Comparison of ENCODE assay signal across 9 cellular contexts in genomic region chr9:4640027-4640426, GRCh38. TPM values are rescaled to one million over a fixed set of nuclear protein-coding genes. Genes with fewer than 3 reads are reported as not detected.
DNase-seq lines count a peak whose midpoint lies in the region; ATAC-seq and TF ChIP-seq lines count a peak whose summit lies in the region.
"Had no signal": no experiment of that assay in that cellular context is flagged by ENCODE, and none has a peak within 500 bp of the region (broad histone marks: within the 10 kb centered on the region; RNA-seq: fewer than 3 reads in every experiment).

No MANE protein-coding gene starts in this region.

- DNase-seq in DMS 273 (lab: John Stamatoyannopoulos, UW; ENCODE audit: unreplicated experiment), result peak; percentile 65
- DNase-seq in DMS 273 treated with DMSO at 0.1 percent for 48 hours (lab: John Stamatoyannopoulos, UW), result no peak
- DNase-seq in NCI-H1092 treated with DMSO at 0.1 percent for 48 hours (lab: John Stamatoyannopoulos, UW), result peak; percentile 56
- DNase-seq in activated CD8-positive, alpha-beta T cell treated with anti-CD3 and anti-CD28 coated beads for 36 hours, result peak; percentile 77
- peak; percentile 42 for DNase-seq in glomerular visceral epithelial cell (ENCODE audit: extremely low spot score)
- DNase-seq in transverse colon, result peak; percentile 14
- no peak for DNase-seq in stimulated activated effector memory CD8-positive, alpha-beta T cell treated with anti-CD3 and anti-CD28 coated beads, Interleukin-12 subunit alpha, Interleukin-12 subunit beta, amount 100 ng/mL, for 72 hours (ENCODE audit: low spot score in 2 of 2)
- DNase-seq: naive B cell had no signal

- CTCF ChIA-PET in activated CD8-positive, alpha-beta T cell treated with anti-CD3 and anti-CD28 coated beads for 36 hours (lab: Charles Lee), result interaction anchor here (0.7 to 2.5 kb wide), 26 partner anchors 9 to 334 kb away, joined by 3 to 21 read pairs (median 5); partner anchors contain the start of gene PLPP6

- H3K27me3 Mint-ChIP-seq in activated CD8-positive, alpha-beta T cell treated with anti-CD3 and anti-CD28 coated beads for 36 hours, result no peaks in the 10 kb centered on the region

- H3K36me3 Mint-ChIP-seq in activated CD8-positive, alpha-beta T cell treated with anti-CD3 and anti-CD28 coated beads for 36 hours (ENCODE audit: low read depth), result no peaks in the 10 kb centered on the region
- H3K36me3 Mint-ChIP-seq in stimulated activated effector memory CD8-positive, alpha-beta T cell treated with anti-CD3 and anti-CD28 coated beads, Interleukin-12 subunit alpha, Interleukin-12 subunit beta, amount 100 ng/mL, for 72 hours, result no peaks in the 10 kb centered on the region
- H3K36me3 Mint-ChIP-seq: naive B cell had no signal

- in situ Hi-C loops in transverse colon (cut with MboI; ENCODE audit: low pct_ligation_motif_present in 1 of 4, low pct_unique_long_range_greater_than_20kb in 1 of 4, low sequenced_read_pairs in 3 of 4), result loop anchor here (10.0 to 25.0 kb wide), 2 partner anchors 253 to 255 kb away; no protein-coding TSS in a partner anchor

- 57 to 63% methylated on average over 2 of the region's 2 CpGs for WGBS in transverse colon (ENCODE audit: low coverage in 1 of 2), 2 donors

- no peak for TF ChIP-seq POLR2A in transverse colon (IDR thresholded peaks at IDR 0.05)

- H3K4me3 ChIP-seq in transverse colon, result no peak overlapping the region

- H3K4me3 Mint-ChIP-seq in activated CD8-positive, alpha-beta T cell treated with anti-CD3 and anti-CD28 coated beads for 36 hours, result no peak overlapping the region
- H3K4me3 Mint-ChIP-seq in stimulated activated effector memory CD8-positive, alpha-beta T cell treated with anti-CD3 and anti-CD28 coated beads, Interleukin-12 subunit alpha, Interleukin-12 subunit beta, amount 100 ng/mL, for 72 hours, result no peak overlapping the region
- H3K4me3 Mint-ChIP-seq: naive B cell had no signal

- H3K4me1 Mint-ChIP-seq in activated CD8-positive, alpha-beta T cell treated with anti-CD3 and anti-CD28 coated beads for 36 hours (ENCODE audit: low read depth), result peaks cover 4% of the 10 kb centered on the region
- H3K4me1 Mint-ChIP-seq in stimulated activated effector memory CD8-positive, alpha-beta T cell treated with anti-CD3 and anti-CD28 coated beads, Interleukin-12 subunit alpha, Interleukin-12 subunit beta, amount 100 ng/mL, for 72 hours, result no peaks in the 10 kb centered on the region
- H3K4me1 Mint-ChIP-seq: naive B cell had no signal

- POLR2A ChIA-PET in activated CD8-positive, alpha-beta T cell treated with anti-CD3 and anti-CD28 coated beads for 36 hours (lab: Charles Lee), result no interaction called here

- H3K36me3 ChIP-seq in transverse colon, result no peaks in the 10 kb centered on the region

- intact Hi-C loops in activated CD8-positive, alpha-beta T cell treated with anti-CD3 and anti-CD28 coated beads for 36 hours (cut with micrococcal nuclease), result loop anchor here (5.0 kb wide), 1 partner anchor 258 kb away; no protein-coding TSS in a partner anchor
- intact Hi-C loops in transverse colon (cut with DNase I; ENCODE audit: low total_unique reads), result no loop called here

- no peak overlapping the region for H3K27ac Mint-ChIP-seq in activated CD8-positive, alpha-beta T cell treated with anti-CD3 and anti-CD28 coated beads for 36 hours
- no peak overlapping the region for H3K27ac Mint-ChIP-seq in stimulated activated effector memory CD8-positive, alpha-beta T cell treated with anti-CD3 and anti-CD28 coated beads, Interleukin-12 subunit alpha, Interleukin-12 subunit beta, amount 100 ng/mL, for 72 hours
- H3K27ac Mint-ChIP-seq: naive B cell had no signal

- TF ChIP-seq CTCF in activated CD8-positive, alpha-beta T cell treated with anti-CD3 and anti-CD28 coated beads for 36 hours (IDR thresholded peaks at IDR 0.05), result peak; percentile 53
- TF ChIP-seq CTCF in transverse colon (IDR thresholded peaks at IDR 0.05), result peak; percentile 33 to 44 (median 40)

- no peak for TF ChIP-seq EP300 in transverse colon (IDR thresholded peaks at IDR 0.05; ENCODE audit: low read depth)

- H3K27ac ChIP-seq in transverse colon, result no peak overlapping the region

- no peaks in the 10 kb centered on the region for H3K27me3 ChIP-seq in transverse colon

- ATAC-seq in activated CD8-positive, alpha-beta T cell treated with anti-CD3 and anti-CD28 coated beads for 36 hours, result peak; percentile 39
- no peak for ATAC-seq in stimulated activated effector memory CD8-positive, alpha-beta T cell treated with anti-CD3 and anti-CD28 coated beads, Interleukin-12 subunit alpha, Interleukin-12 subunit beta, amount 100 ng/mL, for 72 hours
- ATAC-seq in GM21526 (IDR thresholded peaks at IDR 0.05; ENCODE audit: low FRiP score, unreplicated experiment), result no peak

- no peaks in the 10 kb centered on the region for H3K9me3 Mint-ChIP-seq in activated CD8-positive, alpha-beta T cell treated with anti-CD3 and anti-CD28 coated beads for 36 hours
- H3K9me3 Mint-ChIP-seq in stimulated activated effector memory CD8-positive, alpha-beta T cell treated with anti-CD3 and anti-CD28 coated beads, Interleukin-12 subunit alpha, Interleukin-12 subunit beta, amount 100 ng/mL, for 72 hours, result no peaks in the 10 kb centered on the region
- H3K9me3 Mint-ChIP-seq: naive B cell had no signal

- no peaks in the 10 kb centered on the region for H3K4me1 ChIP-seq in transverse colon

- H3K9me3 ChIP-seq in transverse colon, result no peaks in the 10 kb centered on the region

RNA-seq across cellular contexts. Expression of gene PLPP6, which starts 22.1 kb away (rescaled TPM):
- 1 to 10 TPM; 2.8 to 3.2 TPM for total RNA-seq in activated CD8-positive, alpha-beta T cell treated with anti-CD3 and anti-CD28 coated beads for 36 hours
- 10 to 100 TPM in 3 of 4 donors, 1 to 10 TPM in 1; 7.1 to 22.7 (median 16.3) TPM for total RNA-seq in transverse colon

RNA-seq across cellular contexts. Expression of gene SPATA6L, which starts 26.3 kb away (rescaled TPM):
- under 1 TPM; 0.43 to 0.78 TPM for total RNA-seq in activated CD8-positive, alpha-beta T cell treated with anti-CD3 and anti-CD28 coated beads for 36 hours
- total RNA-seq in transverse colon, result 10 to 100 TPM in 1 of 4 donors, 1 to 10 TPM in 2, not detected in 1; 1.9 to 13.2 (median 5.5) TPM

RNA-seq across cellular contexts. Expression of gene CDC37L1, which starts 39.3 kb away (rescaled TPM):
- 10 to 100 TPM; 10.0 to 10.2 TPM for total RNA-seq in activated CD8-positive, alpha-beta T cell treated with anti-CD3 and anti-CD28 coated beads for 36 hours
- total RNA-seq in transverse colon, result 10 to 100 TPM; 12.0 to 28.7 (median 20.0) TPM

Comparison
In these comparisons a context has a peak if more than half of its experiments do, and no peak if none do; other contexts are left out.
1. DNase-seq: peak in DMS 273 (single experiment), NCI-H1092 treated with DMSO at 0.1 percent for 48 hours (single experiment), activated CD8-positive, alpha-beta T cell treated with anti-CD3 and anti-CD28 coated beads for 36 hours (single experiment), glomerular visceral epithelial cell (single experiment) and transverse colon (single experiment); none in DMS 273 treated with DMSO at 0.1 percent for 48 hours (single experiment) and stimulated activated effector memory CD8-positive, alpha-beta T cell treated with anti-CD3 and anti-CD28 coated beads, Interleukin-12 subunit alpha, Interleukin-12 subunit beta, amount 100 ng/mL, for 72 hours (0 of 2).